Comparison of ENCODE assay signal across 26 cellular contexts in genomic region chr11:120550007-120550406, GRCh38. TPM values are rescaled to one million over a fixed set of nuclear protein-coding genes. Genes with fewer than 3 reads are reported as not detected.
"Had no signal": no experiment of that assay in that cellular context is flagged by ENCODE, and none has a peak within 500 bp of the region (broad histone marks: within the 10 kb centered on the region; RNA-seq: fewer than 3 reads in every experiment).

No MANE protein-coding gene starts in this region.

- H3K4me1 ChIP-seq: prostate gland had no signal

- H3K36me3 ChIP-seq: neural progenitor cell, prostate gland, right atrium auricular region, tibial artery, upper lobe of left lung had no signal

- H3K9ac ChIP-seq: neural progenitor cell had no signal

- H3K36me3 Mint-ChIP-seq: naive thymus-derived CD4-positive, alpha-beta T cell; neural progenitor cell; stimulated activated effector memory CD8-positive, alpha-beta T cell treated with anti-CD3 and anti-CD28 coated beads, Interleukin-12 subunit alpha, Interleukin-12 subunit beta, amount 100 ng/mL, for 72 hours had no signal

- H3K4me3 ChIP-seq: dorsolateral prefrontal cortex, hepatocyte, lung, neural progenitor cell, prostate gland, right atrium auricular region, smooth muscle cell, testis, tibial artery, upper lobe of left lung had no signal

- H3K27ac Mint-ChIP-seq: naive thymus-derived CD4-positive, alpha-beta T cell; neural progenitor cell; stimulated activated effector memory CD8-positive, alpha-beta T cell treated with anti-CD3 and anti-CD28 coated beads, Interleukin-12 subunit alpha, Interleukin-12 subunit beta, amount 100 ng/mL, for 72 hours had no signal

- H3K4me1 Mint-ChIP-seq: stimulated activated effector memory CD8-positive, alpha-beta T cell treated with anti-CD3 and anti-CD28 coated beads, Interleukin-12 subunit alpha, Interleukin-12 subunit beta, amount 100 ng/mL, for 72 hours had no signal

- H3K9me3 ChIP-seq: prostate gland, right atrium auricular region, testis, tibial artery, upper lobe of left lung had no signal

- H3K4me3 Mint-ChIP-seq: naive thymus-derived CD4-positive, alpha-beta T cell; nephron; neural progenitor cell; stimulated activated effector memory CD8-positive, alpha-beta T cell treated with anti-CD3 and anti-CD28 coated beads, Interleukin-12 subunit alpha, Interleukin-12 subunit beta, amount 100 ng/mL, for 72 hours had no signal

- DNase-seq: dorsolateral prefrontal cortex; effector CD4-positive, alpha-beta T cell; head of caudate nucleus; kidney; mesendoderm; midbrain; naive thymus-derived CD4-positive, alpha-beta T cell; nucleus accumbens; stimulated activated CD4-positive, alpha-beta T cell treated with anti-CD3 and anti-CD28 coated beads, Interleukin-12 subunit alpha, Interleukin-12 subunit beta, amount 100 ng/mL, for 4 hours; stimulated activated CD4-positive, alpha-beta T cell treated with anti-CD3 and anti-CD28 coated beads, Interleukin-2, amount 100 ng/mL, for 24 hours; stimulated activated CD4-positive, alpha-beta T cell treated with anti-CD3 and anti-CD28 coated beads, Interleukin-4, amount 100 ng/mL, for 24 hours; stimulated activated naive CD8-positive, alpha-beta T cell treated with anti-CD3 and anti-CD28 coated beads, Interleukin-15, Interleukin-2, amounts not matched to agents 100 U/mL and 50 U/mL, for 24 hours; substantia nigra; testis; tibial artery; upper lobe of left lung had no signal

- H2AFZ ChIP-seq: hepatocyte, neural progenitor cell had no signal

- H3K27ac ChIP-seq: hepatocyte, neural progenitor cell, prostate gland, right atrium auricular region, testis, tibial artery had no signal

- ATAC-seq: left lobe of liver; naive thymus-derived CD4-positive, alpha-beta T cell; sciatic nerve; stimulated activated effector memory CD8-positive, alpha-beta T cell treated with anti-CD3 and anti-CD28 coated beads, Interleukin-12 subunit alpha, Interleukin-12 subunit beta, amount 100 ng/mL, for 72 hours; stimulated activated naive CD8-positive, alpha-beta T cell treated with anti-CD3 and anti-CD28 coated beads, Interleukin-15, Interleukin-2, amounts not matched to agents 100 U/mL and 50 U/mL, for 24 hours had no signal

- H3K4me2 ChIP-seq: hepatocyte, neural progenitor cell, smooth muscle cell had no signal

- H3K27me3 ChIP-seq: dorsolateral prefrontal cortex, hepatocyte, right atrium auricular region, testis, tibial artery, upper lobe of left lung had no signal

- H3K9me3 Mint-ChIP-seq: naive thymus-derived CD4-positive, alpha-beta T cell; nephron; neural progenitor cell; stimulated activated effector memory CD8-positive, alpha-beta T cell treated with anti-CD3 and anti-CD28 coated beads, Interleukin-12 subunit alpha, Interleukin-12 subunit beta, amount 100 ng/mL, for 72 hours had no signal

RNA-seq across cellular contexts. Expression of gene GRIK4, which starts 38.5 kb away (rescaled TPM):
- total RNA-seq: smooth muscle cell had no signal
- polyA plus RNA-seq: naive thymus-derived CD4-positive, alpha-beta T cell; smooth muscle cell had no signal
